ENCODE assay signal across 8 cellular contexts in the genomic region with DNA sequence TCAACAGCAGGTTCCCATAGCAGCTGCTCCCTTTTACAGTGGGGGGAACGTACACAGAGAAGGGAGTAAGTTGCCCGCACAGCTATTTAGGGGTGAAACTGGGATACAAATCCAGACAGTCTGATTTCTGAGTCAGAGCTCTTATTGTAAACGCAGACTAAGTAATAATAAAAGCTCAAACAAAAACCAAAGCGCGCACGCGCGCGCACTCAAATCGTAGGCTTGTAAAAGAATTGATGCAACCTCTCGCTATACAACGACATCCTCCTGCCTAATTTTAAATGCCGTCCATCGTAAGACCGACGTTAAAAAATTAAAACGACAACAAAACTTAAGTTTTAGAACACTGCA. TPM values are rescaled to one million over a fixed set of nuclear protein-coding genes. Genes with fewer than 3 reads are reported as not detected.
DNase-seq lines count a peak whose midpoint lies in the region; ATAC-seq and TF ChIP-seq lines count a peak whose summit lies in the region.

No MANE protein-coding gene starts in this region.

- CTCF ChIA-PET in CD8-positive, alpha-beta memory T cell (lab: Charles Lee), result no interaction called here

- peak overlapping the region in 1 of 8 donors; percentile 44 for H3K27ac Mint-ChIP-seq in CD8-positive, alpha-beta memory T cell

- H3K27ac ChIP-seq in CD8-positive, alpha-beta memory T cell (ENCODE audit: low read depth, low read length), result no peak overlapping the region
- no peak overlapping the region for H3K27ac ChIP-seq in neuronal stem cell (replicated peaks; ENCODE audit: low read length)

- peaks cover 10 to 17% (median 17%) of the 10 kb centered on the region in 3 donors for H3K4me1 Mint-ChIP-seq in CD8-positive, alpha-beta memory T cell

- peaks cover 15% of the 10 kb centered on the region for H3K4me1 ChIP-seq in CD8-positive, alpha-beta memory T cell (ENCODE audit: insufficient read depth, low read length)
- peaks cover 8 to 13% of the 10 kb centered on the region in 2 donors for H3K4me1 ChIP-seq in neuronal stem cell (ENCODE audit: control insufficient read depth in 2 of 2, insufficient read depth in 1 of 2, low read depth in 1 of 2, low read length in 2 of 2)

- H2BK12ac ChIP-seq in neuronal stem cell (ENCODE audit: low read length), result no peak overlapping the region

- no peak overlapping the region for H2BK15ac ChIP-seq in neuronal stem cell (ENCODE audit: low read length)

- H3K36me3 ChIP-seq in CD8-positive, alpha-beta memory T cell (ENCODE audit: insufficient read depth, low read length), result no peaks in the 10 kb centered on the region
- H3K36me3 ChIP-seq in neuronal stem cell (replicated peaks in 1 of 2; ENCODE audit: control insufficient read depth in 2 of 2, insufficient read depth in 2 of 2, low read length in 2 of 2), result no peaks in the 10 kb centered on the region

- no peak overlapping the region for H2BK120ac ChIP-seq in neuronal stem cell (ENCODE audit: low read depth, low read length)

- no peaks in the 10 kb centered on the region for H3K9me3 Mint-ChIP-seq in CD8-positive, alpha-beta memory T cell

- H3K14ac ChIP-seq in neuronal stem cell (ENCODE audit: low read length), result no peak overlapping the region

- H2AK5ac ChIP-seq in neuronal stem cell (ENCODE audit: low read depth, low read length), result no peak overlapping the region

- no peak for TF ChIP-seq CTCF in GM10266 (IDR thresholded peaks at IDR 0.05; ENCODE audit: control insufficient read depth, insufficient read depth, low read depth, missing control alignments)

- no peak for DNase-seq in CD8-positive, alpha-beta memory T cell
- DNase-seq in activated T-cell treated with anti-CD3 and anti-CD28 coated beads for 48 hours (ENCODE audit: low read depth) (peak; percentile 31), fibroblast of peridontal ligament (ENCODE audit: extremely low read depth) (peak; percentile 93), neuronal stem cell (ENCODE audit: low spot score) (no peak), NCI-H446 treated with DMSO at 0.1 percent for 48 hours (lab: John Stamatoyannopoulos, UW) (no peak), GM10266 (ENCODE audit: extremely low spot score) (no peak)

- WGBS in neuronal stem cell (ENCODE audit: extremely low coverage in 2 of 2, insufficient read length in 2 of 2, insufficient replicate concordance in 1 of 2), 2 donors, result no CpG with 5 or more reads among the region's 17 CpGs

- POLR2A ChIA-PET in CD8-positive, alpha-beta memory T cell (lab: Charles Lee), result no interaction called here

- ATAC-seq in HG03280 (IDR thresholded peaks at IDR 0.05; ENCODE audit: unreplicated experiment) (peak; percentile 11), HG02588 (IDR thresholded peaks at IDR 0.05; ENCODE audit: unreplicated experiment) (no peak)

- H3K27me3 ChIP-seq in CD8-positive, alpha-beta memory T cell (ENCODE audit: insufficient read depth, low read length, poor library complexity, severe bottlenecking), result no peaks in the 10 kb centered on the region
- peaks cover 0 to 66% (median 8%) of the 10 kb centered on the region in 3 experiments for H3K27me3 ChIP-seq in neuronal stem cell (ENCODE audit: control insufficient read depth in 3 of 3, insufficient read depth in 3 of 3, low read depth in 1 of 3, low read length in 3 of 3)

- peak overlapping the region; percentile 97 for H2AFZ ChIP-seq in neuronal stem cell (ENCODE audit: low read length)

- H4K91ac ChIP-seq in neuronal stem cell (ENCODE audit: low read depth, low read length, poor library complexity), result no peak overlapping the region

- H3K4me2 ChIP-seq in neuronal stem cell (ENCODE audit: insufficient read depth, low read length, poor library complexity, severe bottlenecking), result peak overlapping the region; percentile 95

- H3K79me1 ChIP-seq in neuronal stem cell (ENCODE audit: low read depth, low read length), result no peaks in the 10 kb centered on the region

- no peaks in the 10 kb centered on the region for H3K36me3 Mint-ChIP-seq in CD8-positive, alpha-beta memory T cell

- no peak overlapping the region for H3K18ac ChIP-seq in neuronal stem cell (ENCODE audit: low read length)

- H2BK5ac ChIP-seq in neuronal stem cell (ENCODE audit: low read length), result no peak overlapping the region

- H3K9me3 ChIP-seq in CD8-positive, alpha-beta memory T cell (ENCODE audit: low read length), result no peaks in the 10 kb centered on the region
- no peaks in the 10 kb centered on the region for H3K9me3 ChIP-seq in neuronal stem cell (replicated peaks in 1 of 2; ENCODE audit: control insufficient read depth in 2 of 2, insufficient read depth in 1 of 2, low read depth in 1 of 2, low read length in 2 of 2)

- peak overlapping the region; percentile 60 to 90 (median 83) for H3K4me3 Mint-ChIP-seq in CD8-positive, alpha-beta memory T cell

- no peak overlapping the region for H3K23ac ChIP-seq in neuronal stem cell (ENCODE audit: low read depth, low read length, poor library complexity)

- peaks cover 34 to 70% of the 10 kb centered on the region in 2 donors for H3K27me3 Mint-ChIP-seq in CD8-positive, alpha-beta memory T cell

- peak overlapping the region; percentile 70 for H3K9ac ChIP-seq in neuronal stem cell (ENCODE audit: low read depth, low read length, poor library complexity)

- H3K4me3 ChIP-seq in CD8-positive, alpha-beta memory T cell (ENCODE audit: low read length), result peak overlapping the region; percentile 66
- H3K4me3 ChIP-seq in neuronal stem cell (ENCODE audit: low read length in 2 of 2), result peak overlapping the region; percentile 55 to 83

- H4K8ac ChIP-seq in neuronal stem cell (ENCODE audit: low read depth, low read length), result no peak overlapping the region

- no peak overlapping the region for H3K4ac ChIP-seq in neuronal stem cell (ENCODE audit: low read length)

RNA-seq across cellular contexts. Expression of a gene that starts 0.7 kb away (rescaled TPM):
- under 1 TPM; 0.15 to 0.42 TPM for total RNA-seq in CD8-positive, alpha-beta memory T cell
- 0.12 TPM for polyA plus RNA-seq in CD8-positive, alpha-beta memory T cell
- polyA plus RNA-seq in neuronal stem cell (2013, experiment 1 of 2), result 2.6 TPM
- 2.4 TPM for polyA plus RNA-seq in neuronal stem cell (2013, experiment 2 of 2)

Comparison
In these comparisons a context has a peak if more than half of its experiments do, and no peak if none do; other contexts are left out.
1. DNase-seq: peak in activated T-cell treated with anti-CD3 and anti-CD28 coated beads for 48 hours (single experiment) and fibroblast of peridontal ligament (single experiment); none in CD8-positive, alpha-beta memory T cell (0 of 5), neuronal stem cell (single experiment), NCI-H446 treated with DMSO at 0.1 percent for 48 hours (single experiment) and GM10266 (single experiment).